In the genomic region with DNA sequence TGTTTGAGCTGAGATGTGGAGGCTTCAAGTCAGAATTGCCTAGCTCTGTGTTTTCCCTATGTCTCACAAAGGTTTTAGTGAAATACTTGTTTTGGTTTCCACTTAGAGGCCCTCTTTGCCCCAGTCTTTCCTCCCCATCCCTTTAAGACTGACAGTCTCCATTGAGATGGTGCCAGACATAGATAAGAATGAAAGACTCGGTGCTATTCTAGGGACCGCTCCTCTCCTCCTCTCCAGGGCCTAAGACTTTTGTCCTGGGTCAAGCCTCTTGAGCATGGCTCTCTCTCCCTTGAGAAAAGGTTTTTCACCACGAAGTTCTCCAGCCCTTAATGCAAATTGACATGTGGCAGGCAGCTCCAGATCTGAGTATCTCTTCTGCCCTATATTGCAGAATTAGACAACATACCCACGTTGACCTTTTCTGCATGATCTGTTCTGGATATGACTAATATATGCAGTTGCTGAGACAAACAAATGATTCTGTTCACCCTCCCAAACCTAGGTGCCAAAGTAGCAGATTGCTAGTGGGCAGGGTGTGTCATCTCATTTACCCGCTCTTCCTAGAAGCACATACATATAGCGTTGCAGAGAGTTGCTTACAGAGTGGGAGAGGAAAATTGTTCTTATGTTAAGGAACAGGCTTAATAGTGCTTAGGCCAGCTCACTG, we compare ENCODE assay signal across 10 cellular contexts. TPM values are rescaled to one million over a fixed set of nuclear protein-coding genes. Genes with fewer than 3 reads are reported as not detected.
DNase-seq lines count a peak whose midpoint lies in the region; ATAC-seq and TF ChIP-seq lines count a peak whose summit lies in the region.
"Had no signal": no experiment of that assay in that cellular context is flagged by ENCODE, and none has a peak within 500 bp of the region (broad histone marks: within the 10 kb centered on the region; RNA-seq: fewer than 3 reads in every experiment).

No MANE protein-coding gene starts in this region.

- H3K27ac ChIP-seq in foreskin keratinocyte = peak overlapping the region; percentile 4
- H3K27ac ChIP-seq: lower lobe of right lung had no signal

- H3K9me3 Mint-ChIP-seq in nephron progenitor cell = peaks cover 28% of the 10 kb centered on the region

- DNase-seq in foreskin keratinocyte (peak; percentile 47 to 73), A172 (ENCODE audit: low spot score) (no peak), nephron progenitor cell (no peak), NCI-H345 (lab: John Stamatoyannopoulos, UW) (no peak)
- no peak for DNase-seq in stimulated activated CD4-positive, alpha-beta T cell treated with anti-CD3 and anti-CD28 coated beads, Interleukin-4, amount 100 ng/mL, for 1 hour
- DNase-seq: lower lobe of right lung had no signal

- H3K27me3 Mint-ChIP-seq in nephron progenitor cell (ENCODE audit: low read depth, poor library complexity) = peaks cover 8% of the 10 kb centered on the region

- H3K36me3 Mint-ChIP-seq in nephron progenitor cell (ENCODE audit: low read depth) = peaks cover 5% of the 10 kb centered on the region

- no peak overlapping the region for H3K4me3 Mint-ChIP-seq in nephron progenitor cell

- ATAC-seq in GM18520 (IDR thresholded peaks at IDR 0.05; ENCODE audit: unreplicated experiment) (peak; percentile 98), GM21515 (IDR thresholded peaks at IDR 0.05; ENCODE audit: unreplicated experiment) (peak; percentile 85), HG03442 (IDR thresholded peaks at IDR 0.05; ENCODE audit: unreplicated experiment) (peak; percentile 95), foreskin keratinocyte (peak; percentile 95)
- ATAC-seq: HCT116, lower lobe of right lung had no signal

- peaks cover 6% of the 10 kb centered on the region for H3K4me1 Mint-ChIP-seq in nephron progenitor cell

- no peaks in the 10 kb centered on the region for H3K27me3 ChIP-seq in foreskin keratinocyte

- peaks cover 25% of the 10 kb centered on the region for H3K4me1 ChIP-seq in foreskin keratinocyte
- H3K4me1 ChIP-seq: lower lobe of right lung had no signal

- TF ChIP-seq CTCF in foreskin keratinocyte (conservative IDR thresholded peaks at IDR 0.05) (no peak), nephron progenitor cell (IDR thresholded peaks at IDR 0.05) (no peak)

- no peak overlapping the region for H3K27ac Mint-ChIP-seq in nephron progenitor cell

RNA-seq across cellular contexts. Expression of gene ACSL3, which starts 47.5 kb away (rescaled TPM):
- total RNA-seq in foreskin keratinocyte = 137 and 164 TPM in 2 replicates
- polyA plus RNA-seq in foreskin keratinocyte = 88.2 and 89.2 TPM in 2 replicates
- total RNA-seq in A172 (2014; rRNA removed; shearing (Covaris generic)) = 133 and 163 TPM in 2 replicates

Comparison
In these comparisons a context has a peak if more than half of its experiments do, and no peak if none do; other contexts are left out.
1. DNase-seq: peak in foreskin keratinocyte (2 of 2); none in A172 (single experiment), nephron progenitor cell (single experiment), NCI-H345 (single experiment) and stimulated activated CD4-positive, alpha-beta T cell treated with anti-CD3 and anti-CD28 coated beads, Interleukin-4, amount 100 ng/mL, for 1 hour (single experiment).
2. Peak in every context shown above with its lines, with median percentiles within 50 percentile points of each other: ATAC-seq.